8 cellular contexts compared by ENCODE assay signal in the genomic region with DNA sequence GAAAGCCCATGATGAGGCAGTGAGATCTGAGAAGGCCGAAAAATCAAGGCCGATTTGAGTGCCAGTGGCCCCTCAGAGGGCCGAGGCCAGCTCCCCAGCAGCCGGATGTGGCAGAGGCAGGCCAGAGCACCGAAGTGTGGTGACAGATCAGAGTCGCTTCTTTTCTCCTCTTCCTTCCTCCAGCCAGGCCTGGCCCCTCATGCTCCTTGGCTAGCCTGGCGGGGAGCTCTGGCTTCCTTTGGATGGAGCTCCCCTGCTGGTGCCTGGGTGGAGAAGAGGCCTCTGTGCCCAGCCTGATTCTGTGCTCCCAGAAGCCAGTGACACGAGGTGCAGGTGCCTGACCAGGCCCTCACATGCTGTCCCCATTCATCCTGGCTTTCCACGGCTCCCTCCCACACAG.
"Had no signal": no experiment of that assay in that cellular context is flagged by ENCODE, and none has a peak within 500 bp of the region (broad histone marks: within the 10 kb centered on the region; RNA-seq: fewer than 3 reads in every experiment).

No MANE protein-coding gene starts in this region.

- H3K27me3 ChIP-seq: hepatocyte, right atrium auricular region had no signal

- H3K79me2 ChIP-seq: hepatocyte had no signal

- H2AFZ ChIP-seq: hepatocyte had no signal

- DNase-seq: activated CD4-positive, alpha-beta T cell treated with anti-CD3 and anti-CD28 coated beads, Interleukin-2, amount 50 U/mL, for 1 hour; activated naive CD4-positive, alpha-beta T cell treated with anti-CD3 and anti-CD28 coated beads, Interleukin-2, amount 50 U/mL, for 16 hours; activated T-cell treated with anti-CD3 and anti-CD28 coated beads for 4 hours; lower lobe of right lung; naive B cell; small intestine had no signal

- H3K4me1 ChIP-seq: lower lobe of right lung, right atrium auricular region had no signal

- H3K4me2 ChIP-seq: hepatocyte had no signal

- H3K4me3 ChIP-seq: hepatocyte, lower lobe of right lung, right atrium auricular region had no signal

- ATAC-seq: lower lobe of right lung had no signal

- H3K36me3 ChIP-seq: lower lobe of right lung, right atrium auricular region had no signal

- H3K9me3 ChIP-seq: lower lobe of right lung, right atrium auricular region had no signal

- H3K27ac ChIP-seq: hepatocyte, lower lobe of right lung, right atrium auricular region had no signal
